ENCODE assay signal across 8 cellular contexts in genomic region chr22:24629069-24629468, GRCh38. TPM values are rescaled to one million over a fixed set of nuclear protein-coding genes. Genes with fewer than 3 reads are reported as not detected.
DNase-seq lines count a peak whose midpoint lies in the region; ATAC-seq, FAIRE-seq and TF ChIP-seq lines count a peak whose summit lies in the region.
"Not testable (repeated sequence)": the region's sequence is repeated elsewhere in the genome, so short reads cannot be mapped to it uniquely, and the experiment has no call there.

No MANE protein-coding gene starts in this region.

- not testable (repeated sequence) for H3K27ac ChIP-seq in WERI-Rb-1; K562 (ENCODE audit: extremely low read depth, low read depth, low read length)

- not testable (repeated sequence) for H3K79me2 ChIP-seq in K562 (ENCODE audit: control insufficient read depth, insufficient read depth, low read length)

- TF ChIP-seq POLR2A in K562 (conservative IDR thresholded peaks at IDR 0.05): not testable (repeated sequence)

- not testable (repeated sequence) for H3K9me1 ChIP-seq in K562 (ENCODE audit: control insufficient read depth, insufficient read depth, low read length)

- not testable (repeated sequence) for H3K4me3 ChIP-seq in BE2C (ENCODE audit: low read depth, low read length); WERI-Rb-1 (ENCODE audit: low read depth, low read length); K562; fibroblast of villous mesenchyme (ENCODE audit: low read depth, low read length)

- not testable (repeated sequence) for H2AFZ ChIP-seq in K562 (ENCODE audit: low read depth, low read length)

- not testable (repeated sequence) for H3K9me3 Mint-ChIP-seq in mesothelial cell of epicardium

- H3K36me3 ChIP-seq in BE2C; WERI-Rb-1; K562 (ENCODE audit: control insufficient read depth, insufficient read depth, low read length): not testable (repeated sequence)

- H4K20me1 ChIP-seq in K562 (replicated peaks; ENCODE audit: control insufficient read depth, insufficient read depth, low read length): not testable (repeated sequence)

- POLR2A ChIA-PET in K562 (lab: Yijun Ruan, JAX): not testable (repeated sequence)

- DNase-seq in BE2C: peak; percentile 50
- peak; percentile 26 for DNase-seq in NAMALWA (ENCODE audit: low spot score)
- peak; percentile 73 for DNase-seq in WERI-Rb-1
- DNase-seq in K562 (ENCODE audit: extremely low read depth in 1 of 4, low spot score in 3 of 4): peak in 1 of 4 experiments; percentile 36
- DNase-seq in fibroblast of villous mesenchyme (ENCODE audit: low read depth): peak; percentile 42
- not testable (repeated sequence) for DNase-seq in mesothelial cell of epicardium (ENCODE audit: low spot score in 2 of 2, unreplicated experiment in 2 of 2)
- DNase-seq in superior temporal gyrus (ENCODE audit: extremely low spot score): peak; percentile 5

- peak; percentile 43 for TF ChIP-seq CTCF in BE2C (IDR thresholded peaks at IDR 0.05; ENCODE audit: low read depth, low read length)
- TF ChIP-seq CTCF in GM12874 (IDR thresholded peaks at IDR 0.05; ENCODE audit: insufficient read depth, low read depth, low read length): peak; percentile 56
- TF ChIP-seq CTCF in WERI-Rb-1 (IDR thresholded peaks at IDR 0.05; ENCODE audit: low read depth, low read length): peak; percentile 57
- peak; percentile 17 to 30 (median 20); a peak in 3 of 6 replicates for TF ChIP-seq CTCF in K562 (IDR thresholded peaks at IDR 0.05 in 2 of 3, conservative IDR thresholded peaks at IDR 0.05 in 1 of 3; ENCODE audit: insufficient read depth in 2 of 3, low read depth in 1 of 3, low read length in 3 of 3)
- peak; percentile 49 for TF ChIP-seq CTCF in fibroblast of villous mesenchyme (IDR thresholded peaks at IDR 0.05; ENCODE audit: insufficient read depth, low read depth, low read length)
- TF ChIP-seq CTCF in mesothelial cell of epicardium (IDR thresholded peaks at IDR 0.05; ENCODE audit: unreplicated experiment): peak; percentile 52

- peak in 1 of 2 experiments; percentile 59; a peak in 2 of 4 replicates for TF ChIP-seq RAD21 in K562 (CRISPR knock-in tag; conservative IDR thresholded peaks at IDR 0.05 in 1 of 2, IDR thresholded peaks at IDR 0.05 in 1 of 2)

- in situ Hi-C loops in K562 (cut with MboI): not testable (repeated sequence)

- not testable (repeated sequence) for H3K4me2 ChIP-seq in K562 (ENCODE audit: insufficient read depth, low read length)

- not testable (repeated sequence) for BruUV-seq in K562 (replicated peaks; lab: Mats Ljungman, UMichigan)

- FAIRE-seq in K562 (lab: Jason Lieb, UNC): not testable (repeated sequence)

- intact Hi-C loops in K562 (cut with micrococcal nuclease): not testable (repeated sequence)

- CTCF ChIA-PET in K562 (lab: Yijun Ruan, JAX; ENCODE audit: low intra/inter-chr PET ratio): not testable (repeated sequence)

- not testable (repeated sequence) for H3K27me3 Mint-ChIP-seq in mesothelial cell of epicardium (ENCODE audit: low read depth)

- H3K4me3 Mint-ChIP-seq in mesothelial cell of epicardium: not testable (repeated sequence)

- ATAC-seq in K562: not testable (repeated sequence)

- WGBS in K562 (ENCODE audit: insufficient coverage, low coverage, missing lambda C conversion rate): 63% methylated on average over 2 of the region's 11 CpGs

- H3K4me1 ChIP-seq in BE2C: not testable (repeated sequence)
- H3K4me1 ChIP-seq in K562 (replicated peaks in 1 of 2; ENCODE audit: control insufficient read depth in 2 of 2, insufficient read depth in 2 of 2, low read length in 2 of 2): peaks cover 6 to 27% of the 10 kb centered on the region in 2 experiments; a peak in 3 of 5 replicates

- not testable (repeated sequence) for H3K36me3 Mint-ChIP-seq in mesothelial cell of epicardium

- peaks cover 24% of the 10 kb centered on the region for H3K4me1 Mint-ChIP-seq in mesothelial cell of epicardium

- not testable (repeated sequence) for TF ChIP-seq EP300 in K562 (IDR thresholded peaks at IDR 0.05; ENCODE audit: low read length)

- H3K27ac Mint-ChIP-seq in mesothelial cell of epicardium: not testable (repeated sequence)

- not testable (repeated sequence) for H3K27me3 ChIP-seq in BE2C; WERI-Rb-1 (ENCODE audit: insufficient read depth, low read depth, severe bottlenecking); K562 (ENCODE audit: control insufficient read depth in 2 of 2, insufficient read depth in 2 of 2, low read length in 2 of 2)

- H3K9ac ChIP-seq in K562 (ENCODE audit: insufficient read depth in 1 of 2, low read depth in 2 of 2, low read length in 2 of 2): not testable (repeated sequence)

- not testable (repeated sequence) for H3K9me3 ChIP-seq in BE2C; WERI-Rb-1 (ENCODE audit: severe bottlenecking); K562 (replicated peaks; ENCODE audit: control insufficient read depth, insufficient read depth, low read depth, low read length)

TF ChIP-seq in K562, 482 proteins besides CTCF, POLR2A, EP300 and RAD21:
- TF ChIP-seq TFAP4 (CRISPR knock-in tag; IDR thresholded peaks at IDR 0.05; ENCODE audit: borderline replicate concordance): peak; percentile 64; the same call in 1 of the 2 replicates
TF ChIP-seq in K562: peak in this region for 1; not testable (repeated sequence) for 481.

RNA-seq across cellular contexts. Expression of gene GGT1, which starts 26.1 kb away (rescaled TPM):
- polyA plus RNA-seq in BE2C (2012; ENCODE audit: insufficient read depth, insufficient read length, low read depth): 14.6 TPM
- total RNA-seq in K562 (2011; cell fraction: chromatin; rRNA removed; ENCODE audit: low replicate concordance): 9.0 and 28.5 TPM in 2 replicates
- total RNA-seq in K562 (2011; cell fraction: nucleolus; rRNA removed): 30.5 and 31.9 TPM in 2 replicates
- total RNA-seq in K562 (2011; cell fraction: nucleoplasm; rRNA removed): 15.0 and 17.6 TPM in 2 replicates
- 10.7 and 12.0 TPM in 2 replicates for total RNA-seq in K562 (2014; rRNA removed)
- total RNA-seq in K562 (2014; rRNA removed; fragmentation: Illumina TruSeq; extraction: Trizol): 2.5 and 2.9 TPM in 2 replicates
- total RNA-seq in K562 (2015; rRNA removed; fragmentation: Illumina TruSeq; extraction: Trizol): 6.9 and 7.1 TPM in 2 replicates
- 11.1 and 12.5 TPM in 2 replicates for total RNA-seq in K562 (2021)
- 6.6 and 8.0 TPM in 2 replicates for polyA plus RNA-seq in K562 (2011; rRNA removed)
- 9.0 and 21.5 TPM in 2 replicates for polyA plus RNA-seq in K562 (2011; cell fraction: cytosol; rRNA removed)
- polyA plus RNA-seq in K562 (2011; cell fraction: nucleus; rRNA removed): 24.8 and 45.2 TPM in 2 replicates
- 11.5 and 24.6 TPM in 2 replicates for polyA plus RNA-seq in K562 (2012)
- 7.1 and 10.4 TPM in 2 replicates for polyA plus RNA-seq in K562 (2014; fragmentation: Illumina TruSeq; extraction: Trizol)
- under 1 TPM; 0.46 to 0.81 TPM for polyA plus RNA-seq in K562 (2014; fragmentation: Nextera tagmentation; extraction: Ambion mirVana)
- polyA plus RNA-seq in K562 (2014; rRNA removed): 9.6 and 11.8 TPM in 2 replicates
- 2.7 and 4.9 TPM in 2 replicates for polyA minus RNA-seq in K562 (2011; rRNA and poly(A)+ RNA removed)
- polyA minus RNA-seq in K562 (2011; cell fraction: cytosol; rRNA and poly(A)+ RNA removed): 7.2 and 8.3 TPM in 2 replicates
- 6.9 and 8.3 TPM in 2 replicates for polyA minus RNA-seq in K562 (2011; cell fraction: nucleus; rRNA and poly(A)+ RNA removed)
- total RNA-seq in fibroblast of villous mesenchyme: 0.97 and 1.7 TPM in 2 replicates
- 16.1 to 18.2 TPM (median 17.5 TPM) in 3 replicates for total RNA-seq in mesothelial cell of epicardium

RNA-seq across cellular contexts. Expression of gene LRRC75B, which starts 36.2 kb away (rescaled TPM):
- polyA plus RNA-seq in BE2C (2012; ENCODE audit: insufficient read depth, insufficient read length, low read depth): 8.6 TPM
- total RNA-seq in K562 (2011; cell fraction: chromatin; rRNA removed; ENCODE audit: low replicate concordance): 1.9 and 6.9 TPM in 2 replicates
- 5.9 and 6.5 TPM in 2 replicates for total RNA-seq in K562 (2011; cell fraction: nucleolus; rRNA removed)
- 3.1 and 5.1 TPM in 2 replicates for total RNA-seq in K562 (2011; cell fraction: nucleoplasm; rRNA removed)
- total RNA-seq in K562 (2014; rRNA removed) (1.8 and 1.9 TPM in 2 replicates), K562 (2014; rRNA removed; fragmentation: Illumina TruSeq; extraction: Trizol) (0.29 and 0.44 TPM in 2 replicates), K562 (2015; rRNA removed; fragmentation: Illumina TruSeq; extraction: Trizol) (0.45 and 0.51 TPM in 2 replicates), K562 (2021) (1.1 and 1.4 TPM in 2 replicates), fibroblast of villous mesenchyme (3.9 and 5.8 TPM in 2 replicates), mesothelial cell of epicardium (28.7 to 32.5 TPM (median 30.8 TPM) in 3 replicates)
- polyA plus RNA-seq in K562 (2011; rRNA removed) (2.2 and 2.8 TPM in 2 replicates), K562 (2014; fragmentation: Illumina TruSeq; extraction: Trizol) (0.62 and 0.84 TPM in 2 replicates), K562 (2014; fragmentation: Nextera tagmentation; extraction: Ambion mirVana) (under 1 TPM in 1 of 2 experiments, not detected in 1; 0.10 TPM), K562 (2014; rRNA removed) (1.7 and 2.8 TPM in 2 replicates)
- polyA plus RNA-seq in K562 (2011; cell fraction: cytosol; rRNA removed): 3.5 and 4.5 TPM in 2 replicates
- polyA plus RNA-seq in K562 (2011; cell fraction: nucleus; rRNA removed): 16.6 and 22.0 TPM in 2 replicates
- polyA plus RNA-seq in K562 (2012): 0.92 and 3.8 TPM in 2 replicates
- polyA minus RNA-seq in K562 (2011; rRNA and poly(A)+ RNA removed): 0.35 and 0.42 TPM in 2 replicates
- polyA minus RNA-seq in K562 (2011; cell fraction: cytosol; rRNA and poly(A)+ RNA removed): 0.48 and 0.73 TPM in 2 replicates
- polyA minus RNA-seq in K562 (2011; cell fraction: nucleus; rRNA and poly(A)+ RNA removed): 1.3 TPM in 2 replicates
